25 cellular contexts compared by ENCODE assay signal in the genomic region with DNA sequence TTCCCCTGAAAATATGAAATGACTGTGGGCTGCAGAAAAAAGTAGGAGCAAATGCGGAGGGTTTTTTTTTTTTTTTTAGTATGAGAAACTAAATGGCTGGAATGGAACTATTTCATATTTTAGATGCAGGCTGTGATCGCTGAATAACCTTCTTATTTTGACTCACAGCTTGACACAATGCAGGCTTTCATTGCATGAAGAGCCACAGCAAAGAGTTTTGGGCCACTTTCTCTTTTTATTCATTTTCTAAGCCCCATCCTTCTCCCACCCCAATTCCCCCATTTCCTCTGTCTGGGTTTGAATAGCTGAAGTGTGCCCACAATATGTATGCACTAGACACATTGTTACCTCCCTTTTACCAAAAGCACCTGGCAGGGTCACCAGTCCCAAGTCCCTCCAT.
DNase-seq lines count a peak whose midpoint lies in the region; ATAC-seq and TF ChIP-seq lines count a peak whose summit lies in the region.
"Had no signal": no experiment of that assay in that cellular context is flagged by ENCODE, and none has a peak within 500 bp of the region (broad histone marks: within the 10 kb centered on the region; RNA-seq: fewer than 3 reads in every experiment).

No MANE protein-coding gene starts in this region.

- no peak for TF ChIP-seq CTCF in neural crest cell (conservative IDR thresholded peaks at IDR 0.05)

- H3K27ac ChIP-seq in SJCRH30, result no peak overlapping the region

- H3K27me3 ChIP-seq in SJCRH30, result no peaks in the 10 kb centered on the region

- no peak for ATAC-seq in HG03520 (IDR thresholded peaks at IDR 0.05; ENCODE audit: unreplicated experiment)

- H3K4me3 Mint-ChIP-seq in activated T-cell treated with anti-CD3 and anti-CD28 coated beads, Interleukin-2, amount 50 U/mL, for 24 hours, result no peak overlapping the region
- H3K4me3 Mint-ChIP-seq in neural crest cell, result peak overlapping the region; percentile 31
- H3K4me3 Mint-ChIP-seq: HFFc6 had no signal

- H3K4me3 ChIP-seq in SJCRH30, result no peak overlapping the region
- H3K4me3 ChIP-seq: HAP-1 had no signal

- H3K36me3 ChIP-seq in SJCRH30, result no peaks in the 10 kb centered on the region
- H3K36me3 ChIP-seq: HAP-1 had no signal

- peaks cover 13% of the 10 kb centered on the region for H3K9me3 Mint-ChIP-seq in activated T-cell treated with anti-CD3 and anti-CD28 coated beads, Interleukin-2, amount 50 U/mL, for 24 hours
- peaks cover 3% of the 10 kb centered on the region for H3K9me3 Mint-ChIP-seq in neural crest cell

- H3K4me1 Mint-ChIP-seq in activated T-cell treated with anti-CD3 and anti-CD28 coated beads, Interleukin-2, amount 50 U/mL, for 24 hours (ENCODE audit: low read depth), result peaks cover 63% of the 10 kb centered on the region
- H3K4me1 Mint-ChIP-seq in neural crest cell, result peaks cover 26% of the 10 kb centered on the region

- H3K27me3 Mint-ChIP-seq in activated T-cell treated with anti-CD3 and anti-CD28 coated beads, Interleukin-2, amount 50 U/mL, for 24 hours, result no peaks in the 10 kb centered on the region
- no peaks in the 10 kb centered on the region for H3K27me3 Mint-ChIP-seq in neural crest cell (ENCODE audit: low read depth)

- peaks cover 3% of the 10 kb centered on the region for H3K36me3 Mint-ChIP-seq in activated T-cell treated with anti-CD3 and anti-CD28 coated beads, Interleukin-2, amount 50 U/mL, for 24 hours (ENCODE audit: low read depth)
- H3K36me3 Mint-ChIP-seq in neural crest cell (ENCODE audit: low read depth), result peaks cover 3% of the 10 kb centered on the region

- peaks cover 20% of the 10 kb centered on the region for H3K4me1 ChIP-seq in SJCRH30
- H3K4me1 ChIP-seq: HAP-1 had no signal

- DNase-seq in activated T-cell treated with anti-CD3 and anti-CD28 coated beads, Interleukin-2, amount 50 U/mL, for 24 hours, result no peak
- DNase-seq in activated T-cell treated with anti-CD3 and anti-CD28 coated beads, Interleukin-2, amount 50 U/mL, for 48 hours, result no peak
- peak; percentile 24 for DNase-seq in RPMI7951 (ENCODE audit: low read depth)
- DNase-seq in epidermal melanocyte (ENCODE audit: insufficient read length, low spot score), result peak; percentile 36
- no peak for DNase-seq in neural crest cell (ENCODE audit: low read depth, low spot score)
- DNase-seq in SJCRH30, result no peak
- DNase-seq in NCI-H128 (lab: John Stamatoyannopoulos, UW; ENCODE audit: unreplicated experiment), result no peak
- DNase-seq: 8988T, DMS153, DND-41, GOT3, HFFc6, IMR-90, KG1, NCI-H1048, NCI-H1417 treated with DMSO at 0.1 percent for 48 hours, NCI-H1694 treated with DMSO at 0.1 percent for 48 hours, NCI-H2081, NCI-H2171, NCI-H226, NCI-H510A, NCI-H69, SHP77 treated with DMSO at 0.1 percent for 48 hours had no signal

- H3K9me3 ChIP-seq in SJCRH30 (replicated peaks), result no peaks in the 10 kb centered on the region
- H3K9me3 ChIP-seq: HAP-1 had no signal

- H3K27ac Mint-ChIP-seq in activated T-cell treated with anti-CD3 and anti-CD28 coated beads, Interleukin-2, amount 50 U/mL, for 24 hours, result peak overlapping the region; percentile 58
- H3K27ac Mint-ChIP-seq in neural crest cell (ENCODE audit: unreplicated experiment), result peak overlapping the region; percentile 38
- H3K27ac Mint-ChIP-seq: HFFc6 had no signal

Comparison
In these comparisons a context has a peak if more than half of its experiments do, and no peak if none do; other contexts are left out.
1. DNase-seq: peak in RPMI7951 (single experiment) and epidermal melanocyte (single experiment); none in activated T-cell treated with anti-CD3 and anti-CD28 coated beads, Interleukin-2, amount 50 U/mL, for 24 hours (single experiment), activated T-cell treated with anti-CD3 and anti-CD28 coated beads, Interleukin-2, amount 50 U/mL, for 48 hours (0 of 2), neural crest cell (single experiment), SJCRH30 (0 of 2) and NCI-H128 (single experiment).